In the genomic region with DNA sequence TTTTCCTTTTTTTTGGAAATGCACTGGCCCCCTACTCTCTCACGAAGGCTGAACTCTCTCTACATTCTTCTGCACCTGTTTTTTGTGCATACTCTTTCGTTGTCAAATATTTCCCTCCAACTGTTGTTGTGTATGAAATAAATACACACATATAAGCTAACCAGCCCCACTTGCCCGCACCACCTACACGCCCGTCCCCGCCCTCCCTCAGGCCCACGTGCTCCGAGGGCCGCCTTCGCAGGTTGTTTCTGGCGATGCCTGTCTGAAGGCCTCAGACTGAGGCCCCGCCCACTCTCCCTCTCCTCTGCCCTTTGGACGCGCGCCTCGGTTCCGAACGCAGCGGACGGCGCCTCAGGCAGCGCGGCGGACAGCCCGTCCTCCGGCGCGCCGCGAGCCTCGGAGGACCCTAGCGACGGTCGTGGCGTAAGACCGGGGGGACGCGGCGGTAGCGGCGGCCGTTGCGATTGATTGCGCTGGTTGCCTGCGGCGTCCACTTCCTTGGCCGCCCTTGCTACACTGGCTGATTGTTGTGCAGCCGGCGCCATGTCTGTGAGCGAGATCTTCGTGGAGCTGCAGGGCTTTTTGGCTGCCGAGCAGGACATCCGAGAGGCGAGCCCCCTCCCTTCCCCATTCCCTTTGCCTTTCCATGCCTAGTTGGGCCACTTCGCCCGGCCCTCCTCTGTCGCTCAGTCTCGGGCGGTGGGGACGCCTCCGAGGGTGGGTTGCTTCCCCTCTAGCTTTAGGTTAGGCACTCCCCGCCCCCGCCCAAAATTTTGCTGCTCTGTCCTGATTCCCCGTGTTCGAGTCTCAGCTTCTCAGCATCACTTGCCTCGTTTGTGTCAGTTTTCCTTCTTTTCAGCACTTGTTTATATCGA, we compare ENCODE assay signal across 8 cellular contexts. TPM values are rescaled to one million over a fixed set of nuclear protein-coding genes. Genes with fewer than 3 reads are reported as not detected.
DNase-seq lines count a peak whose midpoint lies in the region; ATAC-seq and TF ChIP-seq lines count a peak whose summit lies in the region.

A gene (plus strand): TSS at position 415 of the 875 bp plus-strand sequence. CDS start 129 bp downstream, at position 544.

- peak within 1 kb of the TSS; percentile 79 to 85 (median 84) for H3K27ac ChIP-seq in upper lobe of left lung

- H3K27ac Mint-ChIP-seq in T-helper 1 cell treated with Interleukin-12 subunit alpha and Interleukin-12 subunit beta and Interleukin-4 antibody, amounts not matched to agents 30 μg/mL and 1 μg/mL, for 36 hours, result peak within 1 kb of the TSS; percentile 85

- intact Hi-C loops in left cardiac atrium (cut with DNase I), result no loop called here
- intact Hi-C loops in posterior vena cava (cut with DNase I), result no loop called here

- peak in 3 of 6 experiments; percentile 20 to 47 (median 32) for TF ChIP-seq CTCF in upper lobe of left lung (IDR thresholded peaks at IDR 0.05)

- no peaks in the 10 kb centered on the region for H3K27me3 Mint-ChIP-seq in T-helper 1 cell treated with Interleukin-12 subunit alpha and Interleukin-12 subunit beta and Interleukin-4 antibody, amounts not matched to agents 30 μg/mL and 1 μg/mL, for 36 hours (ENCODE audit: low read depth)

- no peaks in the 10 kb centered on the region for H3K27me3 ChIP-seq in upper lobe of left lung

- peak in 2 of 4 donors; percentile 66 to 78 for TF ChIP-seq POLR2A in upper lobe of left lung (IDR thresholded peaks at IDR 0.05)

- H3K4me3 ChIP-seq in upper lobe of left lung, result peak within 1 kb of the TSS; percentile 86 to 98 (median 96)

- H3K4me3 Mint-ChIP-seq in T-helper 1 cell treated with Interleukin-12 subunit alpha and Interleukin-12 subunit beta and Interleukin-4 antibody, amounts not matched to agents 30 μg/mL and 1 μg/mL, for 36 hours, result peak within 1 kb of the TSS; percentile 91

- peaks cover 20 to 32% (median 25%) of the 10 kb centered on the region in 4 donors for H3K4me1 ChIP-seq in upper lobe of left lung

- H3K36me3 Mint-ChIP-seq in T-helper 1 cell treated with Interleukin-12 subunit alpha and Interleukin-12 subunit beta and Interleukin-4 antibody, amounts not matched to agents 30 μg/mL and 1 μg/mL, for 36 hours (ENCODE audit: low read depth), result no peaks in the 10 kb centered on the region

- 0 to 1% methylated on average over 24 to 31 of the region's 67 CpGs for WGBS in upper lobe of left lung, 2 donors

- TF ChIP-seq EP300 in upper lobe of left lung (IDR thresholded peaks at IDR 0.05), result peak in 1 of 4 donors; percentile 90

- ATAC-seq in GM18499 (IDR thresholded peaks at IDR 0.05; ENCODE audit: insufficient read depth, unreplicated experiment) (peak; percentile 99), HG02938 (IDR thresholded peaks at IDR 0.05; ENCODE audit: unreplicated experiment) (peak; percentile 99), left cardiac atrium (peak; percentile 100), upper lobe of left lung (ENCODE audit: low FRiP score in 2 of 2) (peak; percentile 100)

- peak; percentile 95 for DNase-seq in NCI-H1694 treated with DMSO at 0.1 percent for 48 hours (lab: John Stamatoyannopoulos, UW)
- DNase-seq in amniotic stem cell (lab: John Stamatoyannopoulos, UW), result peak; percentile 93
- DNase-seq in left cardiac atrium, result peak; percentile 98
- DNase-seq in posterior vena cava (ENCODE audit: low spot score), result peak; percentile 99
- peak; percentile 98 to 99 for DNase-seq in upper lobe of left lung

- peaks cover 5 to 27% (median 9%) of the 10 kb centered on the region in 4 donors for H3K36me3 ChIP-seq in upper lobe of left lung

- no peaks in the 10 kb centered on the region for H3K9me3 Mint-ChIP-seq in T-helper 1 cell treated with Interleukin-12 subunit alpha and Interleukin-12 subunit beta and Interleukin-4 antibody, amounts not matched to agents 30 μg/mL and 1 μg/mL, for 36 hours

- H3K9me3 ChIP-seq in upper lobe of left lung, result no peaks in the 10 kb centered on the region

- H3K4me1 Mint-ChIP-seq in T-helper 1 cell treated with Interleukin-12 subunit alpha and Interleukin-12 subunit beta and Interleukin-4 antibody, amounts not matched to agents 30 μg/mL and 1 μg/mL, for 36 hours (ENCODE audit: low read depth), result peaks cover 16% of the 10 kb centered on the region

RNA-seq across cellular contexts. Expression of the gene that starts here (rescaled TPM):
- 10 to 100 TPM; 35.5 to 45.6 TPM for total RNA-seq in left cardiac atrium
- total RNA-seq in posterior vena cava, result 10 to 100 TPM; 43.8 to 49.5 TPM
- 10 to 100 TPM in 5 of 6 donors, 1 to 10 TPM in 1; 8.3 to 52.8 (median 40.0) TPM for total RNA-seq in upper lobe of left lung

Comparison
In these comparisons a context has a peak if more than half of its experiments do, and no peak if none do; other contexts are left out.
1. Peak in every context shown above with its lines: DNase-seq, ATAC-seq, H3K4me3 ChIP-seq and H3K27ac ChIP-seq.